In genomic region chr5:82865625-82866024, GRCh38 we compare ENCODE assay signal across 8 cellular contexts.
"Had no signal": no experiment of that assay in that cellular context is flagged by ENCODE, and none has a peak within 500 bp of the region (broad histone marks: within the 10 kb centered on the region; RNA-seq: fewer than 3 reads in every experiment).

No MANE protein-coding gene starts in this region.

- H3K27ac ChIP-seq: GM23248 had no signal

- H3K27ac Mint-ChIP-seq: HFFc6 had no signal

- H3K4me1 ChIP-seq: HAP-1 had no signal

- H2AFZ ChIP-seq: GM23248 had no signal

- H3K4me3 ChIP-seq: GM23248, HAP-1, K562 had no signal

- H3K9me3 ChIP-seq: HAP-1 had no signal

- H3K36me3 ChIP-seq: HAP-1 had no signal

- H3K9ac ChIP-seq: GM23248 had no signal

- H3K9me3 Mint-ChIP-seq: HFFc6 had no signal

- H3K4me3 Mint-ChIP-seq: HFFc6 had no signal

- ATAC-seq: HCT116, K562 had no signal

- DNase-seq: GM23248, GOT3, H7, HFFc6, IMR-90 had no signal
